1 cellular context compared by ENCODE assay signal in genomic region chr2:43220229-43220981, GRCh38.
TF ChIP-seq lines count a peak whose summit lies in the region.

No MANE protein-coding gene starts in this region.

TF ChIP-seq in HEK293, 187 proteins besides CTCF, POLR2A, EP300 and RAD21 (continued from another document):
- TF ChIP-seq ZBTB6 (tag by site-specific recombination; IDR thresholded peaks at IDR 0.05) = peak; percentile 89; the same call in 1 of the 2 replicates
- TF ChIP-seq ZNF362 (tag by site-specific recombination; IDR thresholded peaks at IDR 0.05) = 0 out of 2 replicates have a peak, but pooled peaks have one; percentile 44
- no peak for TF ChIP-seq ZNF341 (tag by site-specific recombination; IDR thresholded peaks at IDR 0.05; ENCODE audit: low read depth)
